In the genomic region with DNA sequence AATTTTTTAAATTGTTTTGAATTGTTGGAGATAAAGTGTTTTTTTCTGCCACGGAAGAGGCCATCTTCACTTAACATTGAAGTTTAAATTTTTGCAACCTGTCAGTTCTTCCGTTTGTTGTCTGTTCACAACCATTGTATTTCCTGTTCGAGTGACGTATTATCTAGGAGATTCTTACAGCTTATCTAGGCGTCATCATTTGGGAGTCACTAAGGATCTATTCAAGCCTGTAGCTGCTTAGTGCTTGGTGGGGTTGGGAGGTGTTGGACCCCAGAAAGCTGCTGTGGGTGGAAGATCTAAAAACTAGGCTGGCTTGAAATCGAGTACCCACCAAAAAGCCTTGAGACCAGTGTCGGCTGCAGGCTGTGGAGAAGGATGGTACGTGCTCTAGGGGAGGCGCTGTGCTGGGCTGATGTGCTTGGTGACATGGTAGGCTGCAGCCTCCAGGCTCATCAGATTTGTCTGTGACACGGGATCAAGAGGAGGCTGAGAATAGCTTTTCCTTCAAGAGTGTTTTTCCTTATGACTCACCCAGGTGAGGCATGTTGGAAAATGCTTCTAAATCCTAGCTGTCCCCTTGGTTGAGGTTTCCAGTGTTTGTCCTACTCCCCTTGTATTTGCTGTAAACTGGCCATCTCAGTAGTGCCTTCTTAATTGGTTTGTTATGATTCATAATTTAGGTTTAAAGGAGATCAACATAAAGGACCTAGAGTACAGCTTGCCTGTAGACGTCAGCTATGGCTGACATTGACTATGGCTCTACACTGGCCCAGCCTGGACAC, we compare ENCODE assay signal across 9 cellular contexts. TPM values are rescaled to one million over a fixed set of nuclear protein-coding genes. Genes with fewer than 3 reads are reported as not detected.
DNase-seq lines count a peak whose midpoint lies in the region; ATAC-seq and TF ChIP-seq lines count a peak whose summit lies in the region.
"Had no signal": no experiment of that assay in that cellular context is flagged by ENCODE, and none has a peak within 500 bp of the region (broad histone marks: within the 10 kb centered on the region; RNA-seq: fewer than 3 reads in every experiment).

No MANE protein-coding gene starts in this region.

- peaks cover 8% of the 10 kb centered on the region for H3K79me2 ChIP-seq in osteoblast (ENCODE audit: insufficient read depth, low read length)

- no peak overlapping the region for H4K91ac ChIP-seq in neuronal stem cell (ENCODE audit: low read depth, low read length, poor library complexity)

- H2AFZ ChIP-seq in neuronal stem cell (ENCODE audit: low read length): no peak overlapping the region
- no peak overlapping the region for H2AFZ ChIP-seq in osteoblast (ENCODE audit: low read length)

- H3K9me3 ChIP-seq in WERI-Rb-1 (ENCODE audit: severe bottlenecking): no peaks in the 10 kb centered on the region
- no peaks in the 10 kb centered on the region for H3K9me3 ChIP-seq in neuronal stem cell (replicated peaks in 1 of 2; ENCODE audit: control insufficient read depth in 2 of 2, insufficient read depth in 1 of 2, low read depth in 1 of 2, low read length in 2 of 2)
- H3K9me3 ChIP-seq in osteoblast (ENCODE audit: low read depth, low read length): no peaks in the 10 kb centered on the region
- H3K9me3 ChIP-seq: neutrophil had no signal

- H3K4me1 ChIP-seq in neuronal stem cell (ENCODE audit: control insufficient read depth in 2 of 2, insufficient read depth in 1 of 2, low read depth in 1 of 2, low read length in 2 of 2) (no peaks in the 10 kb centered on the region), osteoblast (ENCODE audit: insufficient read depth, low read length) (no peaks in the 10 kb centered on the region)

- H3K36me3 Mint-ChIP-seq in effector memory CD8-positive, alpha-beta T cell (ENCODE audit: insufficient read depth): peaks cover 8% of the 10 kb centered on the region

- TF ChIP-seq CTCF in WERI-Rb-1 (IDR thresholded peaks at IDR 0.05; ENCODE audit: low read depth, low read length) (peak; percentile 48), osteoblast (IDR thresholded peaks at IDR 0.05; ENCODE audit: extremely low read depth, low read depth, low read length) (no peak)

- no peak overlapping the region for H2AK5ac ChIP-seq in neuronal stem cell (ENCODE audit: low read depth, low read length)

- no peaks in the 10 kb centered on the region for H3K27me3 Mint-ChIP-seq in effector memory CD8-positive, alpha-beta T cell

- peak overlapping the region; percentile 69 to 78 for H3K4me3 Mint-ChIP-seq in effector memory CD8-positive, alpha-beta T cell

- no peak overlapping the region for H3K4me2 ChIP-seq in neuronal stem cell (ENCODE audit: insufficient read depth, low read length, poor library complexity, severe bottlenecking)
- no peak overlapping the region for H3K4me2 ChIP-seq in osteoblast (ENCODE audit: insufficient read depth, low read length)

- DNase-seq in WERI-Rb-1: peak; percentile 29
- no peak for DNase-seq in effector memory CD8-positive, alpha-beta T cell
- DNase-seq in neuronal stem cell (ENCODE audit: low spot score): no peak
- DNase-seq in stimulated activated CD8-positive, alpha-beta memory T cell treated with anti-CD3 and anti-CD28 coated beads, Interleukin-4, amount 100 ng/mL, for 48 hours: no peak
- DNase-seq in osteoblast (ENCODE audit: insufficient read length, low spot score, missing footprints): no peak
- DNase-seq: NCI-H187 treated with DMSO at 0.1 percent for 48 hours had no signal

- peaks cover 4% of the 10 kb centered on the region for H3K79me1 ChIP-seq in neuronal stem cell (ENCODE audit: low read depth, low read length)

- no peak overlapping the region for H2BK120ac ChIP-seq in neuronal stem cell (ENCODE audit: low read depth, low read length)

- H3K27me3 ChIP-seq in WERI-Rb-1 (ENCODE audit: insufficient read depth, low read depth, severe bottlenecking): no peaks in the 10 kb centered on the region
- H3K27me3 ChIP-seq in neuronal stem cell (ENCODE audit: control insufficient read depth in 3 of 3, insufficient read depth in 3 of 3, low read depth in 1 of 3, low read length in 3 of 3): no peaks in the 10 kb centered on the region
- no peaks in the 10 kb centered on the region for H3K27me3 ChIP-seq in osteoblast (ENCODE audit: insufficient read depth, low read length)
- H3K27me3 ChIP-seq: neutrophil had no signal

- no peak overlapping the region for H3K4me3 ChIP-seq in WERI-Rb-1 (ENCODE audit: low read depth, low read length)
- H3K4me3 ChIP-seq in neuronal stem cell (ENCODE audit: low read length in 2 of 2): no peak overlapping the region
- H3K4me3 ChIP-seq in osteoblast (ENCODE audit: insufficient read depth, low read length): no peak overlapping the region

- H3K23ac ChIP-seq in neuronal stem cell (ENCODE audit: low read depth, low read length, poor library complexity): peak overlapping the region; percentile 18

- ATAC-seq in HG02610 (IDR thresholded peaks at IDR 0.05; ENCODE audit: unreplicated experiment) (peak; percentile 9), GM21381 (IDR thresholded peaks at IDR 0.05; ENCODE audit: unreplicated experiment) (no peak)
- ATAC-seq in effector memory CD8-positive, alpha-beta T cell (replicated peaks): peak; percentile 63

- H4K20me1 ChIP-seq in osteoblast (ENCODE audit: insufficient read depth, low read length): peaks cover 9% of the 10 kb centered on the region

- no peak overlapping the region for H3K9ac ChIP-seq in neuronal stem cell (ENCODE audit: low read depth, low read length, poor library complexity)

- no peak overlapping the region for H2BK15ac ChIP-seq in neuronal stem cell (ENCODE audit: low read length)

- no peak overlapping the region for H2BK5ac ChIP-seq in neuronal stem cell (ENCODE audit: low read length)

- H3K27ac ChIP-seq in WERI-Rb-1 (0 out of 2 replicates have a peak overlapping the region, but pooled peaks have one; percentile 10), neuronal stem cell (replicated peaks; ENCODE audit: low read length) (no peak overlapping the region), osteoblast (ENCODE audit: low read depth, low read length) (no peak overlapping the region)
- H3K27ac ChIP-seq: neutrophil had no signal

- H2BK12ac ChIP-seq in neuronal stem cell (ENCODE audit: low read length): no peak overlapping the region

- H3K4me1 Mint-ChIP-seq in effector memory CD8-positive, alpha-beta T cell (ENCODE audit: low read depth in 2 of 2): peaks cover 14 to 17% of the 10 kb centered on the region in 2 donors

- no CpG with 5 or more reads among the region's 11 CpGs for WGBS in neuronal stem cell (ENCODE audit: extremely low coverage in 2 of 2, insufficient read length in 2 of 2, insufficient replicate concordance in 1 of 2), 2 donors

- H3K4ac ChIP-seq in neuronal stem cell (ENCODE audit: low read length): no peak overlapping the region

- H3K14ac ChIP-seq in neuronal stem cell (ENCODE audit: low read length): no peak overlapping the region

- H3K18ac ChIP-seq in neuronal stem cell (ENCODE audit: low read length): no peak overlapping the region

- H3K36me3 ChIP-seq in WERI-Rb-1 (peaks cover 22% of the 10 kb centered on the region), neuronal stem cell (replicated peaks in 1 of 2; ENCODE audit: control insufficient read depth in 2 of 2, insufficient read depth in 2 of 2, low read length in 2 of 2) (peaks cover 18 to 52% of the 10 kb centered on the region in 2 donors), osteoblast (ENCODE audit: insufficient read depth, low read length) (peaks cover 33% of the 10 kb centered on the region)

- no peaks in the 10 kb centered on the region for H3K9me3 Mint-ChIP-seq in effector memory CD8-positive, alpha-beta T cell

- H4K8ac ChIP-seq in neuronal stem cell (ENCODE audit: low read depth, low read length): no peak overlapping the region

- peak overlapping the region; percentile 92 to 95 for H3K27ac Mint-ChIP-seq in effector memory CD8-positive, alpha-beta T cell

RNA-seq across cellular contexts. Expression of a gene that starts 57.8 kb away (rescaled TPM):
- 6.7 TPM for polyA plus RNA-seq in neuronal stem cell (2013, experiment 1 of 2)
- 7.1 TPM for polyA plus RNA-seq in neuronal stem cell (2013, experiment 2 of 2)
- total RNA-seq in osteoblast: 21.7 and 24.5 TPM in 2 replicates
